In the genomic region with DNA sequence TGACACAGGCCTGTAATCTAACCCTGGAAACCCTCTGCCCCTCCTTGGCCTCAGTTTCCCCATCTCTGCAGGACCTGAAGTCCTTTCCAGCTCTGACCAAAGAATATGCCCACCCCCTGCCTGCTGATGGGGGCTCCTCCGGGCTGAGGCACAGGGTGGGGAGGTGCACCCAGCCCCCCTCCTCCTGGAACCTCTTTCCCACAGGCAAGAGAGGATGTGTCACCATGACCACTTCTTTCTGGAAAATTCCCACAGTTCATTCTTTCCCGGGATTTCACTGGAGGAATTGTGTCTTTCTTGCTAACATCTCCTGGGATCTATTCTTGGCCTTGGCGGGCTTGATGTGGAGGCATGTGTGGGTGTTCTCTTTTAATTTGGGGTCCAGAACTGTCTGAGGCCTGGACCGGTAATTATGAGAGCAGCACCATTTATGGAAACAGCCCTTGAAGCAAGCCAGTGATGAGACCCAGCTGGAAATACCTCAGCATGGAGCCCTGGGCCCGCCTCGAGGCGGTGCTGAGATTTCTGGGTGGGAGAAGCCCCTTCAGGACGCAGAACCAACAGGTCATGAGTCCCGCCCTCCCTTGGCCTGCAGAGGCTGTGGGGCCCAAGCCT, we compare ENCODE assay signal across 8 cellular contexts. TPM values are rescaled to one million over a fixed set of nuclear protein-coding genes. Genes with fewer than 3 reads are reported as not detected.
"Had no signal": no experiment of that assay in that cellular context is flagged by ENCODE, and none has a peak within 500 bp of the region (broad histone marks: within the 10 kb centered on the region; RNA-seq: fewer than 3 reads in every experiment).

No MANE protein-coding gene starts in this region.

RNA-seq across cellular contexts. Expression of gene BMP8A, which starts 6.8 kb away (rescaled TPM):
- total RNA-seq: activated CD4-positive, alpha-beta memory T cell treated with anti-CD3 and anti-CD28 coated beads for 36 hours; activated CD4-positive, alpha-beta T cell treated with anti-CD3 and anti-CD28 coated beads, Interleukin-2, amount 10 ng/mL, durations not matched to agents 24 days and 14 days; activated CD8-positive, alpha-beta memory T cell treated with anti-CD3 and anti-CD28 coated beads, Interleukin-2, amount 10 ng/mL, durations not matched to agents 7 days and 5 days; activated naive CD4-positive, alpha-beta T cell treated with anti-CD3 and anti-CD28 coated beads for 36 hours; activated T-helper 1 cell treated with anti-CD3 and anti-CD28 coated beads, Interleukin-12 subunit alpha, Interleukin-12 subunit beta, Interleukin-2, Interleukin-4 antibody, amounts not matched to agents 30 ng/mL and 10 ng/mL and 1 ng/mL, durations not matched to agents 14 hours and 24 hours and 36 hours; ascending aorta; T-helper 1 cell treated with Interleukin-12 subunit alpha and Interleukin-12 subunit beta and Interleukin-4 antibody, amounts not matched to agents 30 ng/mL and 1 ng/mL, for 36 hours had no signal
- polyA plus RNA-seq: esophagus had no signal
